Comparison of ENCODE assay signal across 28 cellular contexts in genomic region chr7:106155027-106155426, GRCh38. TPM values are rescaled to one million over a fixed set of nuclear protein-coding genes. Genes with fewer than 3 reads are reported as not detected.
DNase-seq lines count a peak whose midpoint lies in the region; ATAC-seq, FAIRE-seq and TF ChIP-seq lines count a peak whose summit lies in the region.
"Had no signal": no experiment of that assay in that cellular context is flagged by ENCODE, and none has a peak within 500 bp of the region (broad histone marks: within the 10 kb centered on the region; RNA-seq: fewer than 3 reads in every experiment).

No MANE protein-coding gene starts in this region.

- no peaks in the 10 kb centered on the region for H4K20me1 ChIP-seq in BLaER1 treated with 17β-estradiol and CSF1 and Interleukin-3, amounts not matched to agents 10 nM and 100 nM
- H4K20me1 ChIP-seq in Karpas-422 (ENCODE audit: insufficient read depth, low read depth, low read length) (no peaks in the 10 kb centered on the region), GM12878 (ENCODE audit: control insufficient read depth, insufficient read depth) (no peaks in the 10 kb centered on the region)

- H3K27ac ChIP-seq in BLaER1 treated with 17β-estradiol and CSF1 and Interleukin-3, amounts not matched to agents 10 nM and 100 nM: no peak overlapping the region
- peak overlapping the region; percentile 52; the same call in 1 of the 2 replicates for H3K27ac ChIP-seq in Karpas-422 (ENCODE audit: low read length)
- H3K27ac ChIP-seq in GM12878 (ENCODE audit: control insufficient read depth, insufficient read depth): no peak overlapping the region
- H3K27ac ChIP-seq: PC-9 had no signal

- in situ Hi-C loops in GM12878 (cut with MboI): no loop called here

- H3K9me2 ChIP-seq in Karpas-422 (replicated peaks; ENCODE audit: insufficient read depth, low read length): no peaks in the 10 kb centered on the region

- no TSS peak for BruUV-seq in GM12878 (replicated peaks; lab: Mats Ljungman, UMichigan)

- intact Hi-C loops in GM12878 (cut with micrococcal nuclease; ENCODE audit: unreplicated experiment): no loop called here
- intact Hi-C loops in activated CD4-positive, alpha-beta T cell treated with anti-CD3 and anti-CD28 coated beads, Interleukin-2, amount 10 ng/mL, durations not matched to agents 24 days and 14 days (cut with micrococcal nuclease): loop anchor here (10.0 kb wide), 2 partner anchors 390 to 500 kb away; no protein-coding TSS in a partner anchor

- TF ChIP-seq RAD21 in GM12878 (IDR thresholded peaks at IDR 0.05; ENCODE audit: insufficient read depth, low read depth, low read length): no peak

- no peaks in the 10 kb centered on the region for H3K79me2 ChIP-seq in Karpas-422 (ENCODE audit: low read length)
- H3K79me2 ChIP-seq in GM12878 (ENCODE audit: control insufficient read depth, insufficient read depth, low read length): no peaks in the 10 kb centered on the region

- peaks cover 40% of the 10 kb centered on the region for H3K27me3 Mint-ChIP-seq in activated CD4-positive, alpha-beta T cell treated with anti-CD3 and anti-CD28 coated beads, Interleukin-2, amount 10 ng/mL, durations not matched to agents 24 days and 14 days

- DNase-seq in Karpas-422 (peak; percentile 77), GM12878 (ENCODE audit: low read depth, low spot score) (peak; percentile 9), islet precursor cell (no peak), NOMO-1 treated with dmso at 0.1 percent for 144 hours (lab: John Stamatoyannopoulos, UW; ENCODE audit: unreplicated experiment) (no peak)
- no peak for DNase-seq in activated CD4-positive, alpha-beta T cell treated with anti-CD3 and anti-CD28 coated beads, Interleukin-2, amount 10 ng/mL, durations not matched to agents 24 days and 14 days
- DNase-seq: 8988T, AML-193, DMS53, EL, MM.1S, NCI-H1048, NCI-H1417 treated with DMSO at 0.1 percent for 48 hours, NCI-H2029, NCI-H2227 treated with DMSO at 0.1 percent for 48 hours, NCI-H510A, NCI-H774, PC-9, RPMI8226, SHP77, SW 1271, T-helper 17 cell had no signal

- no peaks in the 10 kb centered on the region for H3K9me3 Mint-ChIP-seq in activated CD4-positive, alpha-beta T cell treated with anti-CD3 and anti-CD28 coated beads, Interleukin-2, amount 10 ng/mL, durations not matched to agents 24 days and 14 days

- POLR2A ChIA-PET in GM12878 (lab: Charles Lee): interaction anchor here (0.5 to 4.1 kb wide), 5 partner anchors 34 to 221 kb away, joined by 3 to 20 read pairs (median 7); partner anchors contain the start of gene SYPL1

- no peak for TF ChIP-seq POLR2A in GM12878 (IDR thresholded peaks at IDR 0.05; ENCODE audit: low read depth, low read length)

- peaks cover 12% of the 10 kb centered on the region for H3K4me1 Mint-ChIP-seq in activated CD4-positive, alpha-beta T cell treated with anti-CD3 and anti-CD28 coated beads, Interleukin-2, amount 10 ng/mL, durations not matched to agents 24 days and 14 days

- CTCF ChIA-PET in GM12878 (lab: Yijun Ruan, JAX): interaction anchor here (0.9 to 9.4 kb wide), 27 partner anchors 10 to 498 kb away, joined by 3 to 288 read pairs (median 16); no protein-coding TSS in a partner anchor

- 8% methylated on average over 4 of the region's 4 CpGs for WGBS in GM12878 (ENCODE audit: insufficient coverage, insufficient replicate concordance, low lambda C conversion rate, missing lambda C conversion rate)

- TF ChIP-seq CTCF in GM12878 (IDR thresholded peaks at IDR 0.05 in 2 of 3, conservative IDR thresholded peaks at IDR 0.05 in 1 of 3; ENCODE audit: control insufficient read depth in 2 of 3, extremely low read depth in 1 of 3, insufficient read depth in 1 of 3, low read depth in 3 of 3, low read length in 3 of 3): no peak

- H2AFZ ChIP-seq in Karpas-422 (ENCODE audit: low read length) (peak overlapping the region; percentile 42; the same call in 1 of the 2 replicates), GM12878 (ENCODE audit: control insufficient read depth, low read depth, low read length) (no peak overlapping the region)
- H2AFZ ChIP-seq: PC-9 had no signal

- H3K36me3 Mint-ChIP-seq in activated CD4-positive, alpha-beta T cell treated with anti-CD3 and anti-CD28 coated beads, Interleukin-2, amount 10 ng/mL, durations not matched to agents 24 days and 14 days (ENCODE audit: low read depth): no peaks in the 10 kb centered on the region
- H3K36me3 Mint-ChIP-seq: CD14-positive monocyte had no signal

- H3K36me3 ChIP-seq in BLaER1 treated with 17β-estradiol and CSF1 and Interleukin-3, amounts not matched to agents 10 nM and 100 nM: no peaks in the 10 kb centered on the region
- H3K36me3 ChIP-seq in Karpas-422 (ENCODE audit: insufficient read depth, low read length) (no peaks in the 10 kb centered on the region), GM12878 (ENCODE audit: control insufficient read depth in 2 of 2, insufficient read depth in 2 of 2, low read length in 1 of 2) (no peaks in the 10 kb centered on the region)

- ATAC-seq in GM18867 (IDR thresholded peaks at IDR 0.05; ENCODE audit: unreplicated experiment): peak; percentile 46
- ATAC-seq in GM12878: peak; percentile 36
- ATAC-seq in GM21786 (IDR thresholded peaks at IDR 0.05; ENCODE audit: unreplicated experiment): no peak
- ATAC-seq: HCT116, T-helper 17 cell had no signal

- SMC1A ChIA-PET in GM12878 (lab: Charles Lee; ENCODE audit: uncharacterized antibody, unreplicated experiment): interaction anchor here (0.6 to 10.0 kb wide), 28 partner anchors 12 to 502 kb away, joined by 3 to 223 read pairs (median 7); partner anchors contain the start of gene SYPL1

- no peak for FAIRE-seq in GM12878 (lab: Jason Lieb, UNC)
- FAIRE-seq: D721Med, H1 had no signal

- H3K4me2 ChIP-seq in BLaER1 treated with 17β-estradiol and CSF1 and Interleukin-3, amounts not matched to agents 10 nM and 100 nM: peak overlapping the region in 6 of 11 experiments; percentile 62 to 87 (median 78); a peak in 9 of 22 replicates
- H3K4me2 ChIP-seq in Karpas-422 (ENCODE audit: low read depth, low read length, poor library complexity, severe bottlenecking) (peak overlapping the region; percentile 63), GM12878 (ENCODE audit: control insufficient read depth, insufficient read depth) (peak overlapping the region; percentile 57; the same call in 1 of the 2 replicates)
- H3K4me2 ChIP-seq: PC-9 had no signal

- H3K9ac ChIP-seq in BLaER1 treated with 17β-estradiol and CSF1 and Interleukin-3, amounts not matched to agents 10 nM and 100 nM: no peak overlapping the region
- H3K9ac ChIP-seq in Karpas-422 (ENCODE audit: low read length) (peak overlapping the region; percentile 57), GM12878 (ENCODE audit: control insufficient read depth, insufficient read depth, low read length) (no peak overlapping the region)

- no peak overlapping the region for H3K27ac Mint-ChIP-seq in activated CD4-positive, alpha-beta T cell treated with anti-CD3 and anti-CD28 coated beads, Interleukin-2, amount 10 ng/mL, durations not matched to agents 24 days and 14 days
- H3K27ac Mint-ChIP-seq: CD14-positive monocyte, T-helper 17 cell had no signal

- 0 out of 22 replicates have a peak, but pooled peaks cover 0 to 3% (median 0%) of the 10 kb centered on the region in 11 experiments for H3K27me3 ChIP-seq in BLaER1 treated with 17β-estradiol and CSF1 and Interleukin-3, amounts not matched to agents 10 nM and 100 nM
- H3K27me3 ChIP-seq in Karpas-422 (ENCODE audit: low read length) (no peaks in the 10 kb centered on the region), GM12878 (replicated peaks in 1 of 2; ENCODE audit: control insufficient read depth in 2 of 2, insufficient read depth in 2 of 2, low read length in 1 of 2) (no peaks in the 10 kb centered on the region)

- RAD21 ChIA-PET in GM12878 (lab: Charles Lee; ENCODE audit: unreplicated experiment): interaction anchor here (0.8 to 6.8 kb wide), 20 partner anchors 12 to 394 kb away, joined by 3 to 133 read pairs (median 8); partner anchors contain the start of gene SYPL1

- H3K4me3 ChIP-seq in BLaER1 treated with 17β-estradiol and CSF1 and Interleukin-3, amounts not matched to agents 10 nM and 100 nM: no peak overlapping the region
- peak overlapping the region; percentile 52 for H3K4me3 ChIP-seq in Karpas-422 (ENCODE audit: low read length)
- H3K4me3 ChIP-seq in GM12878: no peak overlapping the region
- H3K4me3 ChIP-seq: PC-9 had no signal

- TF ChIP-seq EP300 in GM12878 (IDR thresholded peaks at IDR 0.05; ENCODE audit: borderline replicate concordance in 1 of 2, control insufficient read depth in 1 of 2, low read depth in 2 of 2, low read length in 2 of 2): no peak

- peaks cover 11 to 33% (median 22%) of the 10 kb centered on the region in 10 experiments for H3K4me1 ChIP-seq in BLaER1 treated with 17β-estradiol and CSF1 and Interleukin-3, amounts not matched to agents 10 nM and 100 nM
- H3K4me1 ChIP-seq in Karpas-422 (ENCODE audit: low read length) (peaks cover 53% of the 10 kb centered on the region), GM12878 (ENCODE audit: control insufficient read depth, insufficient read depth, low read length) (peaks cover 26% of the 10 kb centered on the region)

- H3K9me3 ChIP-seq in BLaER1 treated with 17β-estradiol and CSF1 and Interleukin-3, amounts not matched to agents 10 nM and 100 nM (replicated peaks in 1 of 11): peaks cover 0 to 9% (median 6%) of the 10 kb centered on the region in 11 experiments; a peak in 10 of 22 replicates
- H3K9me3 ChIP-seq in Karpas-422 (ENCODE audit: low read length) (no peaks in the 10 kb centered on the region), GM12878 (replicated peaks; ENCODE audit: control insufficient read depth, insufficient read depth, low read length) (no peaks in the 10 kb centered on the region; the same call in 2 of the 3 replicates)

- no peak overlapping the region for H3K4me3 Mint-ChIP-seq in activated CD4-positive, alpha-beta T cell treated with anti-CD3 and anti-CD28 coated beads, Interleukin-2, amount 10 ng/mL, durations not matched to agents 24 days and 14 days
- H3K4me3 Mint-ChIP-seq: T-helper 17 cell had no signal

RNA-seq across cellular contexts. Expression of gene SYPL1, which starts 42.9 kb away (rescaled TPM):
- total RNA-seq in Karpas-422 (2014; rRNA removed; shearing (Covaris generic); ENCODE audit: low replicate concordance): 88.9 and 251 TPM in 2 replicates
- total RNA-seq in GM12878 (2013; cell fraction: nucleolus; rRNA removed): 43.4 and 44.9 TPM in 2 replicates
- 34.5 and 41.2 TPM in 2 replicates for total RNA-seq in GM12878 (2014; rRNA removed)
- 43.5 and 44.3 TPM in 2 replicates for total RNA-seq in GM12878 (2014; rRNA removed; fragmentation: Illumina TruSeq; extraction: Trizol)
- total RNA-seq in GM12878 (2021): 63.5 and 69.1 TPM in 2 replicates
- 23.9 TPM for polyA plus RNA-seq in GM12878 (2011; ENCODE audit: low read depth)
- 97.0 and 138 TPM in 2 replicates for polyA plus RNA-seq in GM12878 (2011; rRNA removed)
- 50.4 and 71.4 TPM in 2 replicates for polyA plus RNA-seq in GM12878 (2011; cell fraction: cytosol; rRNA removed)
- 22.1 and 24.2 TPM in 2 replicates for polyA plus RNA-seq in GM12878 (2011; cell fraction: nucleus; rRNA removed)
- polyA plus RNA-seq in GM12878 (2012): 46.9 and 54.4 TPM in 2 replicates
- polyA plus RNA-seq in GM12878 (2014; fragmentation: Illumina TruSeq; extraction: Trizol): 78.4 and 104 TPM in 2 replicates
- polyA plus RNA-seq in GM12878 (2014; fragmentation: Nextera tagmentation; extraction: Ambion mirVana): 100 to 1,000 TPM; 109 to 177 TPM
- polyA plus RNA-seq in GM12878 (2014; rRNA removed): 46.1 and 56.9 TPM in 2 replicates
- 100 to 1,000 TPM in 1 of 2 experiments, 10 to 100 TPM in 1; 96.2 to 103 TPM for polyA plus RNA-seq in GM12878 (2016; fragmentation: Nextera tagmentation; extraction: Ambion mirVana)
- 105 and 152 TPM in 2 replicates for polyA minus RNA-seq in GM12878 (2011; rRNA and poly(A)+ RNA removed)
- polyA minus RNA-seq in GM12878 (2011; cell fraction: cytosol; rRNA and poly(A)+ RNA removed): 36.2 and 36.9 TPM in 2 replicates
- 22.6 and 37.8 TPM in 2 replicates for polyA minus RNA-seq in GM12878 (2011; cell fraction: nucleus; rRNA and poly(A)+ RNA removed)
- total RNA-seq in activated CD4-positive, alpha-beta T cell treated with anti-CD3 and anti-CD28 coated beads, Interleukin-2, amount 10 ng/mL, durations not matched to agents 24 days and 14 days: 26.6 and 27.2 TPM in 2 replicates

Comparison
In these comparisons a context has a peak if more than half of its experiments do, and no peak if none do; other contexts are left out.
1. DNase-seq: peak in Karpas-422 (single experiment) and GM12878 (single experiment); none in islet precursor cell (single experiment), activated CD4-positive, alpha-beta T cell treated with anti-CD3 and anti-CD28 coated beads, Interleukin-2, amount 10 ng/mL, durations not matched to agents 24 days and 14 days (single experiment) and NOMO-1 treated with dmso at 0.1 percent for 144 hours (single experiment).
2. Peak in every context shown above with its lines, with median percentiles within 50 percentile points of each other: H3K4me2 ChIP-seq.